8 cellular contexts compared by ENCODE assay signal in the genomic region with DNA sequence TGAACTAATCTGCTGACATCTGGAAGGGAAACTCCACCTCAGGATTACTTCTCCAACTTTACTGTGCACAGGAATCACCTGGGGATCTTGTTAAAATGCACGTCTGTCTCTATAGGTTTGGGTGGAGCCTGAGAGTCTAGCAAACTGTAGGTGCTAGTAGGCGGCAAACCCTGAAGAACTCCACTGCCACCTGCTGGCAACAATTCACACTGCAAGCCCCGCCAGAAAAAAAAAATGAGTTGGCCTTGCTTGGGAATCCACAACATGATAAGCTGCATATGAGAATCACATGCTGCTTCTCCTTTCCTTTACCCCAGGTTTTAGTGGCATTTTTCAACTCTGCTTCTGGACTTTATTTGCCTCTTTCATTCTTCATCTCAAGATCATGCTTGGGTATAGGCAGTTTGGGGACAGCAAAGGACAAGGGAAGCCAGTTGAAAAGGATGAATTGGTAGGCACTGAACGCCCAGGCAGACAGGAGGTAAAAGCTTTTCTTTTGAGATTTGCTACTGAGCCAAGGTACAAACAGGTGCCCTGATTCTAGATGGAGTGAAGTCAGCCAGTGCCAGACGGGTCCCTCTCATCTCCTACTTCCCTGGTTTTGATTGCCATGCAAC.
A peak's percentile ranks its signal among the peaks of the same experiment; 100 is the strongest.
DNase-seq lines count a peak whose midpoint lies in the region; ATAC-seq, FAIRE-seq and TF ChIP-seq lines count a peak whose summit lies in the region.

No MANE protein-coding gene starts in this region.

- CTCF ChIA-PET in CD4-positive, alpha-beta T cell (lab: Charles Lee): interaction anchor here (0.8 to 1.2 kb wide), 4 partner anchors 8 to 434 kb away, joined by 3 to 5 read pairs (median 4); no protein-coding TSS in a partner anchor
- CTCF ChIA-PET in OCI-LY7 (lab: Charles Lee; ENCODE audit: unreplicated experiment): interaction anchor here (0.8 kb wide), 1 partner anchor 10 kb away, joined by 3 read pairs; no protein-coding TSS in a partner anchor

- intact Hi-C loops in CD4-positive, alpha-beta T cell (cut with DNase I, micrococcal nuclease): loop anchor here (1.0 to 10.0 kb wide), 3 partner anchors 220 to 1490 kb away; no protein-coding TSS in a partner anchor
- intact Hi-C loops in OCI-LY7 (cut with micrococcal nuclease; ENCODE audit: unreplicated experiment): loop anchor here (2.0 to 10.0 kb wide), 4 partner anchors 240 to 1090 kb away; no protein-coding TSS in a partner anchor
- intact Hi-C loops in thyroid gland (cut with DNase I): no loop called here

- no peak overlapping the region for H3K4me3 Mint-ChIP-seq in CD4-positive, alpha-beta T cell

- BruUV-seq in OCI-LY7 (replicated peaks; lab: Mats Ljungman, UMichigan): no TSS peak

- no peak overlapping the region for H3K4me2 ChIP-seq in OCI-LY7 (ENCODE audit: low read length)

- DNase-seq in CD4-positive, alpha-beta T cell: peak; percentile 13 to 63 (median 48)
- DNase-seq in HTR-8/SVneo (ENCODE audit: insufficient read length, low spot score): peak; percentile 72
- peak; percentile 62 for DNase-seq in OCI-LY7 (ENCODE audit: low spot score)
- peak; percentile 69 for DNase-seq in activated T-cell treated with anti-CD3 and anti-CD28 coated beads, Interleukin-2, amount 50 U/mL, for 1 hour
- DNase-seq in fibroblast of pulmonary artery (ENCODE audit: low read depth): peak; percentile 75
- DNase-seq in thyroid gland: peak; percentile 34 to 51

- H3K9me3 ChIP-seq in CD4-positive, alpha-beta T cell (ENCODE audit: control insufficient read depth, low read length): no peaks in the 10 kb centered on the region
- H3K9me3 ChIP-seq in OCI-LY7 (ENCODE audit: low read length) (no peaks in the 10 kb centered on the region), neutrophil (no peaks in the 10 kb centered on the region), thyroid gland (no peaks in the 10 kb centered on the region)

- no peaks in the 10 kb centered on the region for H4K20me1 ChIP-seq in OCI-LY7 (ENCODE audit: insufficient read depth, low read length)

- H3K27ac Mint-ChIP-seq in CD4-positive, alpha-beta T cell: no peak overlapping the region

- H3K9me3 Mint-ChIP-seq in CD4-positive, alpha-beta T cell: no peaks in the 10 kb centered on the region

- H3K9me2 ChIP-seq in OCI-LY7 (ENCODE audit: insufficient read depth, low read length): no peaks in the 10 kb centered on the region

- H3K79me2 ChIP-seq in OCI-LY7 (ENCODE audit: insufficient read depth, low read depth, low read length): no peaks in the 10 kb centered on the region

- peaks cover 4% of the 10 kb centered on the region for H3K4me1 Mint-ChIP-seq in CD4-positive, alpha-beta T cell (ENCODE audit: low read depth)

- H3K27me3 ChIP-seq in CD4-positive, alpha-beta T cell (ENCODE audit: control insufficient read depth, insufficient read depth, low read length): no peaks in the 10 kb centered on the region
- peaks cover 3% of the 10 kb centered on the region for H3K27me3 ChIP-seq in neutrophil
- no peaks in the 10 kb centered on the region for H3K27me3 ChIP-seq in thyroid gland

- no peak overlapping the region for H3K4me3 ChIP-seq in OCI-LY7 (ENCODE audit: low read depth, low read length, poor library complexity, severe bottlenecking)
- no peak overlapping the region for H3K4me3 ChIP-seq in fibroblast of pulmonary artery (replicated peaks; ENCODE audit: low read depth, low read length)
- no peak overlapping the region for H3K4me3 ChIP-seq in neutrophil (ENCODE audit: low read depth in 1 of 2, low read length in 1 of 2)
- no peak overlapping the region for H3K4me3 ChIP-seq in thyroid gland (replicated peaks in 1 of 3)

- POLR2A ChIA-PET in CD4-positive, alpha-beta T cell (lab: Charles Lee): no interaction called here
- POLR2A ChIA-PET in OCI-LY7 (lab: Charles Lee): interaction anchor here (0.6 kb wide), 1 partner anchor 508 kb away, joined by 3 read pairs; no protein-coding TSS in a partner anchor

- H3K4me1 ChIP-seq in OCI-LY7 (ENCODE audit: insufficient read depth, low read length, poor library complexity, severe bottlenecking) (peaks cover 9% of the 10 kb centered on the region), neutrophil (ENCODE audit: control insufficient read depth in 1 of 2, insufficient read depth in 1 of 2, low read depth in 1 of 2, low read length in 1 of 2) (no peaks in the 10 kb centered on the region), thyroid gland (no peaks in the 10 kb centered on the region)

- no peaks in the 10 kb centered on the region for H3K36me3 Mint-ChIP-seq in CD4-positive, alpha-beta T cell (ENCODE audit: low read depth)

- peak; percentile 98 for TF ChIP-seq CTCF in CD4-positive, alpha-beta T cell (IDR thresholded peaks at IDR 0.05)
- peak; percentile 98 for TF ChIP-seq CTCF in OCI-LY7 (conservative IDR thresholded peaks at IDR 0.05; ENCODE audit: low read length)
- peak; percentile 96 for TF ChIP-seq CTCF in fibroblast of pulmonary artery (IDR thresholded peaks at IDR 0.05; ENCODE audit: low read length, missing control alignments)
- TF ChIP-seq CTCF in neutrophil (IDR thresholded peaks at IDR 0.05): peak; percentile 85
- peak; percentile 70 to 98 (median 87) for TF ChIP-seq CTCF in thyroid gland (IDR thresholded peaks at IDR 0.05)

- ATAC-seq in CD4-positive, alpha-beta T cell (ENCODE audit: poor library complexity): peak; percentile 84
- peak; percentile 76 for ATAC-seq in GM19395 (IDR thresholded peaks at IDR 0.05; ENCODE audit: unreplicated experiment)

- peak; percentile 28 for FAIRE-seq in HTR-8/SVneo (lab: Jason Lieb, UNC)

- H3K27me3 Mint-ChIP-seq in CD4-positive, alpha-beta T cell: no peaks in the 10 kb centered on the region

- TF ChIP-seq POLR2A in thyroid gland (IDR thresholded peaks at IDR 0.05): no peak

- H2AFZ ChIP-seq in OCI-LY7 (ENCODE audit: low read length): no peak overlapping the region

- WGBS in thyroid gland, 2 donors: 33 to 34% methylated on average over 5 of the region's 5 CpGs

- no peaks in the 10 kb centered on the region for H3K36me3 ChIP-seq in OCI-LY7 (ENCODE audit: insufficient read depth, low read length)
- no peaks in the 10 kb centered on the region for H3K36me3 ChIP-seq in neutrophil
- no peaks in the 10 kb centered on the region for H3K36me3 ChIP-seq in thyroid gland

- H3K27ac ChIP-seq in CD4-positive, alpha-beta T cell (ENCODE audit: low read depth, low read length): no peak overlapping the region
- no peak overlapping the region for H3K27ac ChIP-seq in OCI-LY7 (ENCODE audit: low read depth, low read length, poor library complexity, severe bottlenecking)
- H3K27ac ChIP-seq in neutrophil: no peak overlapping the region
- H3K27ac ChIP-seq in thyroid gland: no peak overlapping the region
